Comparison of ENCODE assay signal across 1 cellular context in genomic region chr12:25875661-25876060, GRCh38.
TF ChIP-seq lines count a peak whose summit lies in the region.

No MANE protein-coding gene starts in this region.

TF ChIP-seq in WTC11, 78 proteins besides CTCF, POLR2A, EP300 and RAD21 (continued from another document):
- TF ChIP-seq ZNF532 (CRISPR knock-in tag; IDR thresholded peaks at IDR 0.05; ENCODE audit: borderline replicate concordance): no peak
- TF ChIP-seq, protein P1, sequence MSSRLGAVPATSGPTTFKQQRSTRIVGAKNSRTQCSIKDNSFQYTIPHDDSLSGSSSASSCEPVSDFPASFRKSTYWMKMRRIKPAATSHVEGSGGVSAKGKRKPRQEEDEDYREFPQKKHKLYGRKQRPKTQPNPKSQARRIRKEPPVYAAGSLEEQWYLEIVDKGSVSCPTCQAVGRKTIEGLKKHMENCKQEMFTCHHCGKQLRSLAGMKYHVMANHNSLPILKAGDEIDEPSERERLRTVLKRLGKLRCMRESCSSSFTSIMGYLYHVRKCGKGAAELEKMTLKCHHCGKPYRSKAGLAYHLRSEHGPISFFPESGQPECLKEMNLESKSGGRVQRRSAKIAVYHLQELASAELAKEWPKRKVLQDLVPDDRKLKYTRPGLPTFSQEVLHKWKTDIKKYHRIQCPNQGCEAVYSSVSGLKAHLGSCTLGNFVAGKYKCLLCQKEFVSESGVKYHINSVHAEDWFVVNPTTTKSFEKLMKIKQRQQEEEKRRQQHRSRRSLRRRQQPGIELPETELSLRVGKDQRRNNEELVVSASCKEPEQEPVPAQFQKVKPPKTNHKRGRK (CRISPR knock-in tag; IDR thresholded peaks at IDR 0.05; ENCODE audit: borderline replicate concordance): no peak
- no peak for TF ChIP-seq USF2 (CRISPR knock-in tag; IDR thresholded peaks at IDR 0.05)
- TF ChIP-seq ZBTB21 (CRISPR knock-in tag; IDR thresholded peaks at IDR 0.05; ENCODE audit: borderline replicate concordance): no peak
- no peak for TF ChIP-seq CREM (CRISPR knock-in tag; IDR thresholded peaks at IDR 0.05)
- no peak for TF ChIP-seq KAT7 (CRISPR knock-in tag; IDR thresholded peaks at IDR 0.05; ENCODE audit: borderline replicate concordance)
- TF ChIP-seq ZBTB43 (CRISPR knock-in tag; IDR thresholded peaks at IDR 0.05): no peak
- no peak for TF ChIP-seq PRRX2 (CRISPR knock-in tag; IDR thresholded peaks at IDR 0.05)
- no peak for TF ChIP-seq ATF2 (CRISPR knock-in tag; IDR thresholded peaks at IDR 0.05; ENCODE audit: borderline replicate concordance, low read depth)
- no peak for TF ChIP-seq ZNF671 (CRISPR knock-in tag; IDR thresholded peaks at IDR 0.05)
- TF ChIP-seq TEAD1 (CRISPR knock-in tag; IDR thresholded peaks at IDR 0.05): no peak
- TF ChIP-seq MLX (CRISPR knock-in tag; IDR thresholded peaks at IDR 0.05): no peak
